8 cellular contexts compared by ENCODE assay signal in the genomic region with DNA sequence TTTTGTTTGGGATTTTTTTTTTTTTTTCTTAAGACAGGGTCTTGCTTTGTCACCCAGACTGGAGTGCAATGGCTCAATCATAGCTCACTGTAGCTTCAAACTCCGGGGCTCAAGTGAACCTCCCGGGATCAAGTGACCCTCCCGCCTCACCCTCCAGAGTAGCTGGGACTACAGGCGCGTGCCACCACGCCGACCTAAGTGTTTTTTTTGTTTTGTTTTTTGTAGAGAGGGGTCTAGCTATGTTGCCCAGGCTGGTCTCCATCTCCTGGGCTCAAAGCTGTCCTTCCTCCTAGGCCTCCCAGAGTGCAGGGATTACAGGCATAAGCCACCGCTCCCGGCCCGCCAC. TPM values are rescaled to one million over a fixed set of nuclear protein-coding genes. Genes with fewer than 3 reads are reported as not detected.
DNase-seq lines count a peak whose midpoint lies in the region; ATAC-seq and TF ChIP-seq lines count a peak whose summit lies in the region.

No MANE protein-coding gene starts in this region.

- H3K9me3 ChIP-seq in cardiac muscle cell (ENCODE audit: low read depth): no peaks in the 10 kb centered on the region
- no peaks in the 10 kb centered on the region for H3K9me3 ChIP-seq in breast epithelium
- H3K9me3 ChIP-seq in mesenchymal stem cell (ENCODE audit: control insufficient read depth, low read length): no peaks in the 10 kb centered on the region
- no peaks in the 10 kb centered on the region for H3K9me3 ChIP-seq in aorta (ENCODE audit: control insufficient read depth, low read length)

- H2BK120ac ChIP-seq in mesenchymal stem cell (ENCODE audit: low read depth, low read length): no peak overlapping the region

- H3K4me1 ChIP-seq in cardiac muscle cell (ENCODE audit: low read depth): no peaks in the 10 kb centered on the region
- H3K4me1 ChIP-seq in breast epithelium: peaks cover 0 to 3% of the 10 kb centered on the region in 2 donors
- H3K4me1 ChIP-seq in mesenchymal stem cell (ENCODE audit: control insufficient read depth, insufficient read depth, low read depth, low read length): peaks cover 5% of the 10 kb centered on the region
- no peaks in the 10 kb centered on the region for H3K4me1 ChIP-seq in aorta (ENCODE audit: control insufficient read depth in 1 of 2, insufficient read depth in 2 of 2, low read length in 2 of 2)

- H4K91ac ChIP-seq in mesenchymal stem cell (ENCODE audit: low read length): peak overlapping the region; percentile 91

- peak overlapping the region in 1 of 2 experiments; percentile 6 for H2BK12ac ChIP-seq in mesenchymal stem cell (ENCODE audit: low read length in 2 of 2)

- peak overlapping the region; percentile 89 for H3K4me2 ChIP-seq in mesenchymal stem cell (ENCODE audit: low read length, poor library complexity, severe bottlenecking)

- H2BK5ac ChIP-seq in mesenchymal stem cell (ENCODE audit: low read depth, low read length, poor library complexity, severe bottlenecking): no peak overlapping the region

- ATAC-seq in aorta (ENCODE audit: low FRiP score) (no peak), HG03520 (IDR thresholded peaks at IDR 0.05; ENCODE audit: unreplicated experiment) (no peak)

- no peak overlapping the region for H3K14ac ChIP-seq in mesenchymal stem cell (ENCODE audit: low read length in 2 of 2)

- H3K36me3 ChIP-seq in cardiac muscle cell (no peaks in the 10 kb centered on the region), breast epithelium (no peaks in the 10 kb centered on the region), mesenchymal stem cell (ENCODE audit: control insufficient read depth in 1 of 2, insufficient read depth in 2 of 2, low read depth in 1 of 2, low read length in 2 of 2) (peaks cover 1 to 7% of the 10 kb centered on the region in 2 experiments), aorta (ENCODE audit: control insufficient read depth in 1 of 2, insufficient read depth in 2 of 2, low read length in 1 of 2) (peaks cover 0 to 3% of the 10 kb centered on the region in 2 donors)

- H2BK15ac ChIP-seq in mesenchymal stem cell (ENCODE audit: low read depth, poor library complexity, severe bottlenecking): no peak overlapping the region

- H3K27ac ChIP-seq in cardiac muscle cell (no peak overlapping the region), breast epithelium (peak overlapping the region; percentile 87 to 97), mesenchymal stem cell (ENCODE audit: low read length, poor library complexity, severe bottlenecking) (no peak overlapping the region), aorta (ENCODE audit: low read depth in 1 of 2, low read length in 2 of 2) (peak overlapping the region in 1 of 2 donors; percentile 5)

- peak overlapping the region in 1 of 2 experiments; percentile 78 for H3K4ac ChIP-seq in mesenchymal stem cell (ENCODE audit: low read depth in 1 of 2, low read length in 2 of 2)

- intact Hi-C loops in cardiac septum (cut with DNase I): loop anchor here (1.0 kb wide), 1 partner anchor 25 kb away; no protein-coding TSS in a partner anchor
- intact Hi-C loops in breast epithelium (cut with DNase I; ENCODE audit: low total_unique reads): no loop called here
- intact Hi-C loops in aorta (cut with DNase I): loop anchor here in 1 of 2 donors (1.0 kb wide), 1 partner anchor 24 kb away; no protein-coding TSS in a partner anchor

- DNase-seq in cardiac muscle cell (ENCODE audit: low read depth in 1 of 2, low spot score in 1 of 2) (no peak), cardiac septum (ENCODE audit: low spot score) (no peak), breast epithelium (ENCODE audit: low spot score in 2 of 2) (no peak), mesenchymal stem cell (peak; percentile 23), aorta (no peak), COLO668 (lab: John Stamatoyannopoulos, UW; ENCODE audit: unreplicated experiment) (no peak), NCI-H2029 (lab: John Stamatoyannopoulos, UW) (no peak)

- WGBS in mesenchymal stem cell: 71% methylated on average over 10 of the region's 10 CpGs
- 21 to 35% methylated on average over 10 of the region's 10 CpGs for WGBS in aorta, 2 donors

- H3K79me1 ChIP-seq in mesenchymal stem cell (replicated peaks; ENCODE audit: low read length, poor library complexity, severe bottlenecking): peaks cover 16% of the 10 kb centered on the region

- H3K9ac ChIP-seq in mesenchymal stem cell (ENCODE audit: low read length): peak overlapping the region; percentile 91

- H2AFZ ChIP-seq in mesenchymal stem cell (ENCODE audit: low read depth, low read length): peak overlapping the region; percentile 60

- no peak overlapping the region for H3K23ac ChIP-seq in mesenchymal stem cell (ENCODE audit: low read length in 2 of 2)

- no peak for TF ChIP-seq POLR2A in breast epithelium (IDR thresholded peaks at IDR 0.05)

- H4K8ac ChIP-seq in mesenchymal stem cell (ENCODE audit: low read length): peak overlapping the region; percentile 92

- no peak overlapping the region for H2AK5ac ChIP-seq in mesenchymal stem cell (ENCODE audit: low read length, severe bottlenecking)

- H3K4me3 ChIP-seq in cardiac muscle cell (peak overlapping the region; percentile 92), breast epithelium (peak overlapping the region; percentile 64 to 97 (median 75)), mesenchymal stem cell (ENCODE audit: insufficient read depth in 1 of 2, low read depth in 1 of 2, low read length in 2 of 2) (peak overlapping the region; percentile 77 to 83), aorta (ENCODE audit: low read length in 2 of 2) (peak overlapping the region; percentile 89 to 97)

- peak overlapping the region; percentile 95 to 96 for H3K18ac ChIP-seq in mesenchymal stem cell (ENCODE audit: low read depth in 1 of 2, low read length in 2 of 2)

- H3K27me3 ChIP-seq in cardiac muscle cell (no peaks in the 10 kb centered on the region), breast epithelium (no peaks in the 10 kb centered on the region), mesenchymal stem cell (ENCODE audit: control insufficient read depth in 1 of 2, insufficient read depth in 1 of 2, low read length in 2 of 2) (no peaks in the 10 kb centered on the region), aorta (ENCODE audit: control insufficient read depth in 1 of 2, insufficient read depth in 2 of 2, low read length in 1 of 2) (no peaks in the 10 kb centered on the region)

- no peak for TF ChIP-seq CTCF in cardiac muscle cell (IDR thresholded peaks at IDR 0.05; ENCODE audit: low read depth, low read length)
- no peak for TF ChIP-seq CTCF in breast epithelium (IDR thresholded peaks at IDR 0.05)

RNA-seq across cellular contexts. Expression of a gene that starts 0.8 kb away (rescaled TPM):
- total RNA-seq in cardiac muscle cell (14.6 and 20.1 TPM in 2 replicates), cardiac septum (6.9 TPM), breast epithelium (10 to 100 TPM; 19.5 to 26.2 (median 20.3) TPM), aorta (10 to 100 TPM; 17.3 to 19.7 TPM)
- polyA plus RNA-seq in cardiac muscle cell (12.4 and 17.8 TPM in 2 replicates), aorta (1 to 10 TPM; 2.1 to 4.0 TPM)
- polyA plus RNA-seq in mesenchymal stem cell (2013, experiment 1 of 2): 12.3 TPM
- polyA plus RNA-seq in mesenchymal stem cell (2013, experiment 2 of 2): 12.5 TPM

RNA-seq across cellular contexts. Expression of a gene that starts 40.8 kb away (rescaled TPM):
- not detected in 2 replicates for total RNA-seq in cardiac muscle cell
- polyA plus RNA-seq in cardiac muscle cell: 0.22 TPM in 1 of 2 replicates, not detected in the other
- total RNA-seq in cardiac septum: not detected
- under 1 TPM in 2 of 3 donors, not detected in 1; 0.16 to 0.44 TPM for total RNA-seq in breast epithelium
- 0.03 TPM for polyA plus RNA-seq in mesenchymal stem cell (2013, experiment 1 of 2)
- polyA plus RNA-seq in mesenchymal stem cell (2013, experiment 2 of 2): 0.05 TPM
- total RNA-seq in aorta: not detected
- polyA plus RNA-seq in aorta: under 1 TPM in 1 of 2 donors, not detected in 1; 0.05 TPM

Comparison
In these comparisons a context has a peak if more than half of its experiments do, and no peak if none do; other contexts are left out.
1. H3K27ac ChIP-seq: peak in breast epithelium (2 of 2); none in cardiac muscle cell (single experiment) and mesenchymal stem cell (single experiment).
2. Peak in every context shown above with its lines, with median percentiles within 50 percentile points of each other: H3K4me3 ChIP-seq.